In the genomic region with DNA sequence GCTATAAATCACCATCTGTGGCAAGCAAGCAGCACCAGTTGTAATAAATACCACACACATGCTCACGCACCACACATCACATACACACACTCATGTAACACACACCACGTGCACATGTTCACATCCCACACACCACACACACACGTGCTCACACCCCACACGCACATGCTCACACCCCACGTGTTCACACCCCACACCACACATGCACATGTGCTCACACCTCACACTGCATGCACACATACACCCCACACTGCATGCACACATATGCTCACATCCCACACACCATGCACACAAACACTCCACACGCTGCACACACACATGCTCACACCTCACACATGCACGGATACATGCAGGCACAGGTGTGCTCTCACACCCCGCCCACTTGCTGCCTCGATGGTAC, we compare ENCODE assay signal across 1 cellular context.
A peak's percentile ranks its signal among the peaks of the same experiment; 100 is the strongest.
TF ChIP-seq lines count a peak whose summit lies in the region.

No MANE protein-coding gene starts in this region.

TF ChIP-seq in endothelial cell of umbilical vein, 7 proteins besides CTCF, POLR2A, EP300 and RAD21:
- TF ChIP-seq MAX (IDR thresholded peaks at IDR 0.05; ENCODE audit: insufficient read depth, insufficient read length) (peak; percentile 55), FOS (IDR thresholded peaks at IDR 0.05; ENCODE audit: borderline replicate concordance, insufficient read depth, low read length) (no peak), MYC (IDR thresholded peaks at IDR 0.05; ENCODE audit: low read depth, low read length) (no peak)
